10 cellular contexts compared by ENCODE assay signal in the genomic region with DNA sequence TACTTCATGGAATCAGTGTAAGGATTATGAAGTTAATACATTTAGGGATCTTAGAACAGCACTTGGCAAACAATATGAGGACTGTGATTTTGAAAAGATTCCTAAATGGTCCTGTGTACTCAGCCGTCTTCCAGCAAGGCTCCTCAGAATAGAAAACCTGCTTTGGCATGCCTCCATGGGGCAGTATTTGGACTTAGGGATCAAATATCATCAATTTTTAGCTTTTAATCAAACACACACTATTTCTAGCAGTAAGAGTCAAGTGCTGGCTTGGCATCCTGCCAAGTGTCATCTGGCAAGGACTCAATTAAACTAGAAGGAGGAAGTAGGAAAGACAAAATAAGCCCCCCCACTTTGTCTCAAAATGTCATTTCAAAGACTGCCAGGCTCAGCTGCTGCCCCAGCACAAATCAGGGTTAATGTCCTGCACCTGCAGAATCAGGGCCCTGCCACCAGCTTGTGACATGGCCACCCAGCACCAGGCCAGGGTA. TPM values are rescaled to one million over a fixed set of nuclear protein-coding genes. Genes with fewer than 3 reads are reported as not detected.
A peak's percentile ranks its signal among the peaks of the same experiment; 100 is the strongest.
DNase-seq lines count a peak whose midpoint lies in the region; ATAC-seq and TF ChIP-seq lines count a peak whose summit lies in the region.
"Had no signal": no experiment of that assay in that cellular context is flagged by ENCODE, and none has a peak within 500 bp of the region (broad histone marks: within the 10 kb centered on the region; RNA-seq: fewer than 3 reads in every experiment).

No MANE protein-coding gene starts in this region.

- in situ Hi-C loops in KBM-7 (cut with MboI; ENCODE audit: low pct_unique_long_range_greater_than_20kb, low sequenced_read_pairs): loop anchor here (25.0 kb wide), 1 partner anchor 403 kb away; no protein-coding TSS in a partner anchor

- H3K4me1 Mint-ChIP-seq in progenitor cell of endocrine pancreas (ENCODE audit: low read depth): peaks cover 6% of the 10 kb centered on the region

- H3K4me3 ChIP-seq in fibroblast of pulmonary artery (replicated peaks; ENCODE audit: low read depth, low read length) (no peak overlapping the region), WERI-Rb-1 (ENCODE audit: low read depth, low read length) (no peak overlapping the region)

- DNase-seq in KBM-7: peak; percentile 64
- DNase-seq in NCI-H345 (lab: John Stamatoyannopoulos, UW): peak; percentile 80
- DNase-seq in fibroblast of pulmonary artery (ENCODE audit: low read depth): peak; percentile 12
- peak; percentile 50 for DNase-seq in pons (ENCODE audit: low spot score)
- DNase-seq in WERI-Rb-1: no peak
- DNase-seq in RWPE1 (ENCODE audit: low spot score): no peak
- no peak for DNase-seq in progenitor cell of endocrine pancreas (ENCODE audit: low spot score, unreplicated experiment)
- DNase-seq: activated T-cell treated with anti-CD3 and anti-CD28 coated beads, Interleukin-2, amount 50 U/mL, for 48 hours; effector CD8-positive, alpha-beta T cell had no signal

- peaks cover 21% of the 10 kb centered on the region for H3K27me3 ChIP-seq in WERI-Rb-1 (ENCODE audit: insufficient read depth, low read depth, severe bottlenecking)

- H3K27ac ChIP-seq in WERI-Rb-1 (no peak overlapping the region), RWPE1 (no peak overlapping the region)

- ATAC-seq in GM21423 (IDR thresholded peaks at IDR 0.05; ENCODE audit: unreplicated experiment): no peak

- TF ChIP-seq CTCF in fibroblast of pulmonary artery (IDR thresholded peaks at IDR 0.05; ENCODE audit: low read length, missing control alignments) (no peak), WERI-Rb-1 (IDR thresholded peaks at IDR 0.05; ENCODE audit: low read depth, low read length) (no peak), RWPE1 (conservative IDR thresholded peaks at IDR 0.05; ENCODE audit: low read depth) (no peak), progenitor cell of endocrine pancreas (IDR thresholded peaks at IDR 0.05; ENCODE audit: unreplicated experiment) (no peak)

- no peaks in the 10 kb centered on the region for H3K36me3 ChIP-seq in WERI-Rb-1

- H3K9me3 ChIP-seq in WERI-Rb-1 (ENCODE audit: severe bottlenecking): no peaks in the 10 kb centered on the region

- H3K4me3 Mint-ChIP-seq in progenitor cell of endocrine pancreas (ENCODE audit: low read depth): no peak overlapping the region

- POLR2A ChIA-PET in RWPE1 (lab: Yijun Ruan, JAX; ENCODE audit: low non-redundant PET): interaction anchor here (0.6 kb wide), 1 partner anchor 15 kb away, joined by 3 read pairs; no protein-coding TSS in a partner anchor

- CTCF ChIA-PET in RWPE1 (lab: Yijun Ruan, JAX): interaction anchor here (0.8 to 1.4 kb wide), 4 partner anchors 9 to 406 kb away, joined by 3 to 4 read pairs (median 4); no protein-coding TSS in a partner anchor

- H3K27me3 Mint-ChIP-seq in progenitor cell of endocrine pancreas: peaks cover 27% of the 10 kb centered on the region

- no peak overlapping the region for H3K27ac Mint-ChIP-seq in progenitor cell of endocrine pancreas

- H3K9me3 Mint-ChIP-seq in progenitor cell of endocrine pancreas (ENCODE audit: low read depth): no peaks in the 10 kb centered on the region

- no peaks in the 10 kb centered on the region for H3K36me3 Mint-ChIP-seq in progenitor cell of endocrine pancreas (ENCODE audit: insufficient read depth)

RNA-seq across cellular contexts. Expression of a gene that starts 40.8 kb away (rescaled TPM):
- total RNA-seq in progenitor cell of endocrine pancreas: 0.22 and 0.38 TPM in 2 replicates

Comparison
In these comparisons a context has a peak if more than half of its experiments do, and no peak if none do; other contexts are left out.
1. DNase-seq: peak in KBM-7 (single experiment), NCI-H345 (single experiment), fibroblast of pulmonary artery (single experiment) and pons (single experiment); none in WERI-Rb-1 (single experiment), RWPE1 (single experiment) and progenitor cell of endocrine pancreas (single experiment).